Comparison of ENCODE assay signal across 22 cellular contexts in the genomic region with DNA sequence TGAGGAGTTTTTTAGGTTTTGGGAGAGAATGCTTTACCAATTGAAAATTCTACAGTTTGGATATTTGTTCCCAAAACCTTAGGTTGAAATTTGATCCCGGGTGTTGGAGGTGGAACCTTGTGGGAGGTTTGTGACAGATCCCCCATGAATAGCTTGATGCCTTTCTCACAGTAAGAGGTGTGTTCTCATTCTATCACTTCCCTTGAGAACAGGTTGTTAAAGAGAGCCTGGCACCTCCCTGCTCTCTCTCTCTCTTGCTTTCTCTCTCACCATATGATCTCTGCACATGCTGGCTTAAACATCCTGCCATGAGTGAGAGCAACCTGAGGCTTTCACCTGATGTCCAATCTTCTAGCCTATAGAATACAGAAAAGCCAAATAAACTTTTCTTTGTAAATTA.
"Had no signal": no experiment of that assay in that cellular context is flagged by ENCODE, and none has a peak within 500 bp of the region (broad histone marks: within the 10 kb centered on the region; RNA-seq: fewer than 3 reads in every experiment).

No MANE protein-coding gene starts in this region.

- H2AFZ ChIP-seq: parathyroid adenoma had no signal

- H3K9me3 ChIP-seq: testis had no signal

- DNase-seq: activated CD4-positive, alpha-beta T cell treated with anti-CD3 and anti-CD28 coated beads, Interleukin-2, amount 10 ng/mL, durations not matched to agents 7 days and 5 days; activated CD8-positive, alpha-beta memory T cell treated with anti-CD3 and anti-CD28 coated beads, Interleukin-2, amount 50 U/mL, for 48 hours; activated effector memory CD4-positive, alpha-beta T cell treated with Interleukin-2 at 50 U/mL for 16 hours; activated naive CD4-positive, alpha-beta T cell treated with anti-CD3 and anti-CD28 coated beads, Interleukin-2, amount 10 ng/mL, durations not matched to agents 7 days and 5 days; activated naive CD8-positive, alpha-beta T cell treated with anti-CD3 and anti-CD28 coated beads, Interleukin-2, amount 50 U/mL, for 24 hours; activated T-cell treated with anti-CD3 and anti-CD28 coated beads, Interleukin-2, amount 50 U/mL, for 48 hours; anterior cingulate cortex; foreskin keratinocyte; glutamatergic neuron; hypothalamus; spleen; stimulated activated CD4-positive, alpha-beta T cell treated with anti-CD3 and anti-CD28 coated beads, Interleukin-4, amount 100 ng/mL, for 4 hours; T1000; testis had no signal

- H3K79me2 ChIP-seq: parathyroid adenoma had no signal

- H3K4me1 ChIP-seq: foreskin keratinocyte, parathyroid adenoma, spleen, testis had no signal

- H3K27ac ChIP-seq: foreskin keratinocyte, parathyroid adenoma, spleen, testis had no signal

- H3K4me3 ChIP-seq: lung, spleen, testis had no signal

- ATAC-seq: activated CD4-positive, CD25-positive, alpha-beta regulatory T cell treated with anti-CD3 and anti-CD28 coated beads, Interleukin-2, amount 50 U/mL, for 24 hours; activated naive CD8-positive, alpha-beta T cell treated with anti-CD3 and anti-CD28 coated beads, Interleukin-2, amount 50 U/mL, for 24 hours; foreskin keratinocyte; left lobe of liver; natural killer cell treated with Interleukin-12 subunit alpha and Interleukin-12 subunit beta and Interleukin-15 and Interleukin-18, amount 100 ng/mL, for 72 hours; stimulated activated memory B cell treated with anti-CD40 and anti-IgM and Interleukin-4, amounts not matched to agents 10 μg/mL and 1 μg/mL and 100 μg/mL, for 72 hours had no signal

- H3K27me3 ChIP-seq: foreskin keratinocyte, spleen, testis had no signal

- H3K36me3 ChIP-seq: spleen had no signal

- H3K9ac ChIP-seq: parathyroid adenoma had no signal

- FAIRE-seq: colon, islet of Langerhans had no signal
